ENCODE assay signal across 18 cellular contexts in genomic region chr1:118918940-118919259, GRCh38.
"Had no signal": no experiment of that assay in that cellular context is flagged by ENCODE, and none has a peak within 500 bp of the region (broad histone marks: within the 10 kb centered on the region; RNA-seq: fewer than 3 reads in every experiment).

No MANE protein-coding gene starts in this region.

- H3K4me1 Mint-ChIP-seq: activated naive CD8-positive, alpha-beta T cell treated with anti-CD3 and anti-CD28 coated beads for 36 hours; stimulated activated naive CD8-positive, alpha-beta T cell treated with anti-CD3 and anti-CD28 coated beads, Interleukin-15, amount 100 ng/mL, for 72 hours had no signal

- H3K4me3 ChIP-seq: body of pancreas, colonic mucosa, gastroesophageal sphincter, heart right ventricle, lung, prostate gland, smooth muscle cell, upper lobe of right lung had no signal

- H3K27ac ChIP-seq: body of pancreas, colonic mucosa, gastroesophageal sphincter, heart right ventricle, prostate gland, upper lobe of right lung had no signal

- H3K27ac Mint-ChIP-seq: activated naive CD8-positive, alpha-beta T cell treated with anti-CD3 and anti-CD28 coated beads for 36 hours; activated T-helper 1 cell treated with anti-CD3 and anti-CD28 coated beads, Interleukin-12 subunit alpha, Interleukin-12 subunit beta, Interleukin-2, Interleukin-4 antibody, amounts not matched to agents 30 ng/mL and 10 ng/mL and 1 ng/mL, durations not matched to agents 14 hours and 24 hours and 36 hours; stimulated activated naive CD8-positive, alpha-beta T cell treated with anti-CD3 and anti-CD28 coated beads, Interleukin-15, amount 100 ng/mL, for 72 hours had no signal

- H3K4me3 Mint-ChIP-seq: activated naive CD8-positive, alpha-beta T cell treated with anti-CD3 and anti-CD28 coated beads for 36 hours; activated T-helper 1 cell treated with anti-CD3 and anti-CD28 coated beads, Interleukin-12 subunit alpha, Interleukin-12 subunit beta, Interleukin-2, Interleukin-4 antibody, amounts not matched to agents 30 ng/mL and 10 ng/mL and 1 ng/mL, durations not matched to agents 14 hours and 24 hours and 36 hours; stimulated activated naive CD8-positive, alpha-beta T cell treated with anti-CD3 and anti-CD28 coated beads, Interleukin-15, amount 100 ng/mL, for 72 hours had no signal

- H3K4me1 ChIP-seq: colonic mucosa, gastroesophageal sphincter, heart right ventricle, prostate gland, upper lobe of right lung had no signal

- DNase-seq: activated CD4-positive, alpha-beta T cell treated with anti-CD3 and anti-CD28 coated beads, Interleukin-2, amount 50 U/mL, for 1 hour; activated CD8-positive, alpha-beta memory T cell treated with anti-CD3 and anti-CD28 coated beads for 24 hours; activated naive CD8-positive, alpha-beta T cell treated with anti-CD3 and anti-CD28 coated beads for 36 hours; amygdala; body of pancreas; caudate nucleus; colonic mucosa; heart right ventricle; midbrain; right cardiac atrium; stimulated activated naive CD8-positive, alpha-beta T cell treated with anti-CD3 and anti-CD28 coated beads, Interleukin-15, amount 100 ng/mL, for 72 hours; upper lobe of right lung had no signal

- H3K36me3 ChIP-seq: colonic mucosa, gastroesophageal sphincter, heart right ventricle, prostate gland, upper lobe of right lung had no signal

- H3K36me3 Mint-ChIP-seq: activated naive CD8-positive, alpha-beta T cell treated with anti-CD3 and anti-CD28 coated beads for 36 hours had no signal

- H3K9me3 Mint-ChIP-seq: activated naive CD8-positive, alpha-beta T cell treated with anti-CD3 and anti-CD28 coated beads for 36 hours; activated T-helper 1 cell treated with anti-CD3 and anti-CD28 coated beads, Interleukin-12 subunit alpha, Interleukin-12 subunit beta, Interleukin-2, Interleukin-4 antibody, amounts not matched to agents 30 ng/mL and 10 ng/mL and 1 ng/mL, durations not matched to agents 14 hours and 24 hours and 36 hours had no signal

- H3K9me3 ChIP-seq: body of pancreas, colonic mucosa, gastroesophageal sphincter, heart right ventricle, prostate gland, upper lobe of right lung had no signal

- H3K27me3 ChIP-seq: body of pancreas, colonic mucosa, gastroesophageal sphincter, upper lobe of right lung had no signal

- H3K4me2 ChIP-seq: smooth muscle cell had no signal

- ATAC-seq: activated CD4-positive, CD25-positive, alpha-beta regulatory T cell treated with anti-CD3 and anti-CD28 coated beads, Interleukin-2, amount 50 U/mL, for 24 hours; body of pancreas; gastroesophageal sphincter; heart right ventricle; right cardiac atrium; stimulated activated naive CD8-positive, alpha-beta T cell treated with anti-CD3 and anti-CD28 coated beads, Interleukin-15, amount 100 ng/mL, for 72 hours; upper lobe of right lung had no signal

- H3K27me3 Mint-ChIP-seq: activated naive CD8-positive, alpha-beta T cell treated with anti-CD3 and anti-CD28 coated beads for 36 hours had no signal
